ENCODE assay signal across 10 cellular contexts in genomic region chr20:50913976-50914375, GRCh38. TPM values are rescaled to one million over a fixed set of nuclear protein-coding genes. Genes with fewer than 3 reads are reported as not detected.
DNase-seq lines count a peak whose midpoint lies in the region; FAIRE-seq and TF ChIP-seq lines count a peak whose summit lies in the region.
"Had no signal": no experiment of that assay in that cellular context is flagged by ENCODE, and none has a peak within 500 bp of the region (broad histone marks: within the 10 kb centered on the region; RNA-seq: fewer than 3 reads in every experiment).

No MANE protein-coding gene starts in this region.

- no peaks in the 10 kb centered on the region for H3K9me3 ChIP-seq in astrocyte (ENCODE audit: insufficient read depth, low read depth, low read length)
- H3K9me3 ChIP-seq in prostate gland: no peaks in the 10 kb centered on the region

- H3K36me3 ChIP-seq in astrocyte (ENCODE audit: insufficient read depth, low read length) (peaks cover 3% of the 10 kb centered on the region), prostate gland (no peaks in the 10 kb centered on the region)

- in situ Hi-C loops in KBM-7 (cut with MboI; ENCODE audit: low pct_unique_long_range_greater_than_20kb, low sequenced_read_pairs): no loop called here

- H3K27ac Mint-ChIP-seq in astrocyte (ENCODE audit: unreplicated experiment) (no peak overlapping the region), nephron (peak overlapping the region; percentile 25 to 77 (median 49))

- no peak overlapping the region for H2AFZ ChIP-seq in astrocyte (ENCODE audit: low read depth, low read length)

- H3K27ac ChIP-seq in astrocyte (ENCODE audit: low read depth, low read length) (peak overlapping the region; percentile 25), prostate gland (no peak overlapping the region)
- H3K27ac ChIP-seq: 22Rv1 had no signal

- H3K4me1 Mint-ChIP-seq in astrocyte (ENCODE audit: low read depth, unreplicated experiment) (peaks cover 69% of the 10 kb centered on the region), nephron (peaks cover 76% of the 10 kb centered on the region)

- H3K27me3 Mint-ChIP-seq in astrocyte (ENCODE audit: low read depth, unreplicated experiment) (no peaks in the 10 kb centered on the region), nephron (ENCODE audit: low read depth) (no peaks in the 10 kb centered on the region)

- no peak overlapping the region for H3K4me3 ChIP-seq in astrocyte (ENCODE audit: insufficient read depth, low read depth, low read length)
- H3K4me3 ChIP-seq in prostate gland: no peak overlapping the region

- H3K9me3 Mint-ChIP-seq in astrocyte (ENCODE audit: unreplicated experiment): no peaks in the 10 kb centered on the region
- H3K9me3 Mint-ChIP-seq in nephron: no peaks in the 10 kb centered on the region

- H3K4me1 ChIP-seq in astrocyte (ENCODE audit: insufficient read depth, low read length) (peaks cover 38% of the 10 kb centered on the region), prostate gland (replicated peaks) (no peaks in the 10 kb centered on the region)

- peaks cover 100% of the 10 kb centered on the region for H4K20me1 ChIP-seq in astrocyte (ENCODE audit: insufficient read depth, low read length)

- no peak for FAIRE-seq in astrocyte (lab: Jason Lieb, UNC)
- FAIRE-seq: colon had no signal

- H3K36me3 Mint-ChIP-seq in astrocyte (ENCODE audit: low read depth, unreplicated experiment) (peaks cover 10% of the 10 kb centered on the region), nephron (ENCODE audit: low read depth) (peaks cover 50% of the 10 kb centered on the region)

- H3K4me3 Mint-ChIP-seq in astrocyte (ENCODE audit: unreplicated experiment) (peak overlapping the region; percentile 37), nephron (no peak overlapping the region)

- intact Hi-C loops in prostate gland (cut with DNase I): no loop called here

- peaks cover 100% of the 10 kb centered on the region for H3K79me2 ChIP-seq in astrocyte (ENCODE audit: insufficient read depth, low read length)

- H3K27me3 ChIP-seq in astrocyte (ENCODE audit: insufficient read depth, low read length) (no peaks in the 10 kb centered on the region), prostate gland (replicated peaks; ENCODE audit: insufficient read depth) (no peaks in the 10 kb centered on the region)

- H3K9ac ChIP-seq in astrocyte (ENCODE audit: low read length): peak overlapping the region; percentile 1

- DNase-seq in DMS53 (lab: John Stamatoyannopoulos, UW) (peak; percentile 9), DMS53 treated with DMSO at 0.1 percent for 48 hours (lab: John Stamatoyannopoulos, UW; ENCODE audit: unreplicated experiment) (no peak), M059J (ENCODE audit: low read depth) (peak; percentile 88), astrocyte (ENCODE audit: low read depth) (peak; percentile 83), KBM-7 (no peak), prostate gland (ENCODE audit: low spot score) (no peak), NCI-H1694 (lab: John Stamatoyannopoulos, UW) (no peak)

- TF ChIP-seq CTCF in astrocyte (IDR thresholded peaks at IDR 0.05; ENCODE audit: insufficient read depth, low read depth, low read length) (no peak), nephron (IDR thresholded peaks at IDR 0.05; ENCODE audit: unreplicated experiment in 3 of 3) (no peak), prostate gland (IDR thresholded peaks at IDR 0.05) (no peak)

- peak overlapping the region; percentile 41 for H3K4me2 ChIP-seq in astrocyte (ENCODE audit: low read length)

- no peak for TF ChIP-seq POLR2A in prostate gland (IDR thresholded peaks at IDR 0.05)

RNA-seq across cellular contexts. Expression of gene ADNP, which starts 17.3 kb away (rescaled TPM):
- 21.1 and 47.8 TPM in 2 replicates for total RNA-seq in M059J (2014; rRNA removed; shearing (Covaris generic))
- total RNA-seq in astrocyte (63.9 and 72.1 TPM in 2 replicates), prostate gland (10 to 100 TPM; 46.8 to 84.7 TPM)

RNA-seq across cellular contexts. Expression of gene DPM1, which starts 44.4 kb away (rescaled TPM):
- 198 and 215 TPM in 2 replicates for total RNA-seq in M059J (2014; rRNA removed; shearing (Covaris generic))
- 57.9 and 63.4 TPM in 2 replicates for total RNA-seq in astrocyte
- 10 to 100 TPM; 31.6 to 61.6 TPM for total RNA-seq in prostate gland

RNA-seq across cellular contexts. Expression of gene MOCS3, which starts 44.6 kb away (rescaled TPM):
- total RNA-seq in M059J (2014; rRNA removed; shearing (Covaris generic)): 4.2 and 8.1 TPM in 2 replicates
- 5.8 and 6.3 TPM in 2 replicates for total RNA-seq in astrocyte
- total RNA-seq in prostate gland: 1 to 10 TPM; 6.6 to 7.9 TPM

Comparison
In these comparisons a context has a peak if more than half of its experiments do, and no peak if none do; other contexts are left out.
1. DNase-seq: peak in DMS53 (single experiment), M059J (single experiment) and astrocyte (single experiment); none in DMS53 treated with DMSO at 0.1 percent for 48 hours (single experiment), KBM-7 (single experiment), prostate gland (single experiment) and NCI-H1694 (single experiment).